Comparison of ENCODE assay signal across 14 cellular contexts in the genomic region with DNA sequence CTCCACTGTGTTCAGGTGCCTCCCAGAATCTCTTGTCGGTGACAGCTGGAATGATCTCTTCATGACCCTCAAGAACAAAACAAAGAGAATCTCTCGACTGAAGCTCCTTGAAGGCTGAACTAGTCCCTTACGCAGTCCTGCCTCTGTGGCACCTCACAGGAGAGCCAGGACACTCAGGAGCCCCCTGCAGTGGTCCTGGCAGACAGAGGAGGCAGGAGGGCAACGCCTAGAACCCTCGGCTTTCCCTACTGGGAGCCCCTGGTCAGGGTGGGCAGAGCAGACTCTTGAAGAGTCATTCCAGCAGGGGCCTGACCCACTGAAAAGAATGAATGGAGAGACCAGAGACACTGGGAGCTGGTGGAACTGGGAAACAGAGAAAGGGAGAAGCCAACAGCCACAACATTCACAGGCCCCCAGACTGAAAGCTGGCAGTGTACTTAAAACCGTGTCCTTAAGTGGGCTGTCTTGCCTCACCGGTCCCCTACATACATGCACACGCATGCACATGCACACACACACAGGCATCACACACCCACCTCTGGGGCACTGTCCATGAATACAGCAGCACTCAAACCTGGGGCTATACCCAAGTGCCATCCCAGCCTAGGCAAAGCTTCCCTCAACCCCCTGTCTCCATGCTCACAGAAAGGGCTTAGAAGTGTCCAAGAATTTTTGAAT.
A peak's percentile ranks its signal among the peaks of the same experiment; 100 is the strongest.
DNase-seq lines count a peak whose midpoint lies in the region; ATAC-seq and TF ChIP-seq lines count a peak whose summit lies in the region.
"Had no signal": no experiment of that assay in that cellular context is flagged by ENCODE, and none has a peak within 500 bp of the region (broad histone marks: within the 10 kb centered on the region; RNA-seq: fewer than 3 reads in every experiment).

No MANE protein-coding gene starts in this region.

- no peaks in the 10 kb centered on the region for H3K79me1 ChIP-seq in trophoblast cell (ENCODE audit: low read length)

- no peaks in the 10 kb centered on the region for H3F3A ChIP-seq in SK-N-SH (replicated peaks; ENCODE audit: insufficient read depth)

- no peaks in the 10 kb centered on the region for H3K4me1 ChIP-seq in SK-N-SH (ENCODE audit: control insufficient read depth in 1 of 2, insufficient read depth in 2 of 2, low read depth in 1 of 2, low read length in 1 of 2)
- H3K4me1 ChIP-seq in trophoblast cell (ENCODE audit: control insufficient read depth in 1 of 2, insufficient read depth in 2 of 2, low read length in 2 of 2) = peaks cover 5 to 6% of the 10 kb centered on the region in 2 experiments
- H3K4me1 ChIP-seq in tibial nerve = peaks cover 0 to 85% (median 28%) of the 10 kb centered on the region in 4 donors

- H3K36me3 Mint-ChIP-seq in activated CD4-positive, alpha-beta T cell treated with anti-CD3 and anti-CD28 coated beads, Interleukin-2, amount 10 ng/mL, durations not matched to agents 7 days and 5 days (ENCODE audit: low read depth) = no peaks in the 10 kb centered on the region
- H3K36me3 Mint-ChIP-seq: CD4-positive, alpha-beta memory T cell had no signal

- H3K27me3 ChIP-seq in SK-N-SH (ENCODE audit: insufficient read depth) = no peaks in the 10 kb centered on the region
- H3K27me3 ChIP-seq in layer of hippocampus (ENCODE audit: control insufficient read depth, insufficient read depth, low read length) = no peaks in the 10 kb centered on the region
- H3K27me3 ChIP-seq in trophoblast cell (ENCODE audit: insufficient read depth, low read length) = no peaks in the 10 kb centered on the region
- H3K27me3 ChIP-seq in tibial nerve = no peaks in the 10 kb centered on the region
- H3K27me3 ChIP-seq: SJSA1 had no signal

- no peak overlapping the region for H3K4me3 Mint-ChIP-seq in activated CD4-positive, alpha-beta T cell treated with anti-CD3 and anti-CD28 coated beads, Interleukin-2, amount 10 ng/mL, durations not matched to agents 7 days and 5 days
- H3K4me3 Mint-ChIP-seq: activated CD8-positive, alpha-beta T cell treated with anti-CD3 and anti-CD28 coated beads, Interleukin-2, amount 10 ng/mL, durations not matched to agents 7 days and 5 days; CD4-positive, alpha-beta memory T cell had no signal

- no peaks in the 10 kb centered on the region for H3K27me3 Mint-ChIP-seq in activated CD4-positive, alpha-beta T cell treated with anti-CD3 and anti-CD28 coated beads, Interleukin-2, amount 10 ng/mL, durations not matched to agents 7 days and 5 days

- no peak overlapping the region for H3K4ac ChIP-seq in trophoblast cell (ENCODE audit: low read depth, low read length)

- H2AK5ac ChIP-seq in trophoblast cell (ENCODE audit: low read length) = no peak overlapping the region

- no peak overlapping the region for H3K27ac ChIP-seq in SK-N-SH (ENCODE audit: low read depth in 2 of 2, low read length in 1 of 2)
- H3K27ac ChIP-seq in layer of hippocampus (ENCODE audit: low read depth, low read length) = peak overlapping the region; percentile 5
- H3K27ac ChIP-seq in trophoblast cell (ENCODE audit: low read depth, low read length) = no peak overlapping the region
- peak overlapping the region; percentile 41 to 88 (median 72) for H3K27ac ChIP-seq in tibial nerve
- H3K27ac ChIP-seq: 22Rv1, SJSA1 had no signal

- no peak overlapping the region for H2BK12ac ChIP-seq in trophoblast cell (ENCODE audit: low read length)

- ATAC-seq in SK-N-SH treated with all-trans-retinoic acid at 6 μM for 48 hours = peak; percentile 16; the same call in 1 of the 3 replicates
- ATAC-seq: activated CD8-positive, alpha-beta T cell treated with anti-CD3 and anti-CD28 coated beads, Interleukin-2, amount 10 ng/mL, durations not matched to agents 7 days and 5 days had no signal

- no peak overlapping the region for H2BK5ac ChIP-seq in trophoblast cell (ENCODE audit: low read depth, low read length, poor library complexity)

- no peak overlapping the region for H4K8ac ChIP-seq in trophoblast cell (ENCODE audit: low read depth, low read length)

- no peak overlapping the region for H4K91ac ChIP-seq in trophoblast cell (ENCODE audit: low read depth, low read length)

- H2BK120ac ChIP-seq in trophoblast cell (ENCODE audit: insufficient read depth, low read length, poor library complexity) = no peak overlapping the region

- POLR2A ChIA-PET in SK-N-SH (lab: Yijun Ruan, JAX) = interaction anchor here (0.7 kb wide), 1 partner anchor 50 kb away, joined by 3 read pairs; no protein-coding TSS in a partner anchor
- POLR2A ChIA-PET in activated CD4-positive, alpha-beta T cell treated with anti-CD3 and anti-CD28 coated beads, Interleukin-2, amount 10 ng/mL, durations not matched to agents 7 days and 5 days (lab: Charles Lee) = no interaction called here

- 77% methylated on average over 6 of the region's 8 CpGs for WGBS in SK-N-SH (ENCODE audit: low lambda C conversion rate)
- WGBS in trophoblast cell (ENCODE audit: extremely low coverage, insufficient coverage, insufficient read length) = no CpG with 5 or more reads among the region's 8 CpGs
- WGBS in tibial nerve, 2 donors = 70 to 75% methylated on average over 8 of the region's 8 CpGs

- H2AFZ ChIP-seq in SK-N-SH (ENCODE audit: low read depth) = no peak overlapping the region
- no peak overlapping the region for H2AFZ ChIP-seq in trophoblast cell (ENCODE audit: insufficient read depth, low read length, poor library complexity)

- TF ChIP-seq POLR2A in tibial nerve (IDR thresholded peaks at IDR 0.05) = no peak

- no peaks in the 10 kb centered on the region for H3K36me3 ChIP-seq in SK-N-SH (replicated peaks in 1 of 2; ENCODE audit: control insufficient read depth in 1 of 2, insufficient read depth in 2 of 2, low read length in 1 of 2)
- no peaks in the 10 kb centered on the region for H3K36me3 ChIP-seq in trophoblast cell (ENCODE audit: control insufficient read depth in 1 of 2, insufficient read depth in 2 of 2, low read length in 2 of 2)
- H3K36me3 ChIP-seq in tibial nerve = no peaks in the 10 kb centered on the region
- H3K36me3 ChIP-seq: SJSA1 had no signal

- H4K12ac ChIP-seq in trophoblast cell (ENCODE audit: low read depth, low read length) = no peak overlapping the region

- H3K9me3 ChIP-seq in SK-N-SH (no peaks in the 10 kb centered on the region), trophoblast cell (ENCODE audit: insufficient read depth, low read depth, low read length) (no peaks in the 10 kb centered on the region), tibial nerve (no peaks in the 10 kb centered on the region)
- H3K9me3 ChIP-seq: SJSA1 had no signal

- TF ChIP-seq CTCF in SK-N-SH (IDR thresholded peaks at IDR 0.05) (no peak), tibial nerve (IDR thresholded peaks at IDR 0.05) (no peak)

- no peaks in the 10 kb centered on the region for H3K9me2 ChIP-seq in SK-N-SH

- H3K18ac ChIP-seq in trophoblast cell (ENCODE audit: low read length) = no peak overlapping the region

- H3K23ac ChIP-seq in trophoblast cell (ENCODE audit: low read length) = no peak overlapping the region

- H3K79me2 ChIP-seq in SK-N-SH (ENCODE audit: insufficient read depth) (no peaks in the 10 kb centered on the region), trophoblast cell (ENCODE audit: control insufficient read depth, insufficient read depth, low read length, poor library complexity) (no peaks in the 10 kb centered on the region)

- H3K27ac Mint-ChIP-seq in activated CD4-positive, alpha-beta T cell treated with anti-CD3 and anti-CD28 coated beads, Interleukin-2, amount 10 ng/mL, durations not matched to agents 7 days and 5 days = no peak overlapping the region
- H3K27ac Mint-ChIP-seq: activated CD8-positive, alpha-beta T cell treated with anti-CD3 and anti-CD28 coated beads, Interleukin-2, amount 10 ng/mL, durations not matched to agents 7 days and 5 days; CD4-positive, alpha-beta memory T cell had no signal

- H3K14ac ChIP-seq in trophoblast cell (ENCODE audit: low read length) = no peak overlapping the region

- H4K20me1 ChIP-seq in SK-N-SH (ENCODE audit: insufficient read depth) = no peaks in the 10 kb centered on the region

- H3K4me1 Mint-ChIP-seq in activated CD4-positive, alpha-beta T cell treated with anti-CD3 and anti-CD28 coated beads, Interleukin-2, amount 10 ng/mL, durations not matched to agents 7 days and 5 days = peaks cover 8% of the 10 kb centered on the region

- TF ChIP-seq RAD21 in SK-N-SH (IDR thresholded peaks at IDR 0.05; ENCODE audit: low read length) = no peak

- no peaks in the 10 kb centered on the region for H3K9me3 Mint-ChIP-seq in activated CD4-positive, alpha-beta T cell treated with anti-CD3 and anti-CD28 coated beads, Interleukin-2, amount 10 ng/mL, durations not matched to agents 7 days and 5 days
- H3K9me3 Mint-ChIP-seq: CD4-positive, alpha-beta memory T cell had no signal

- CTCF ChIA-PET in SK-N-SH (lab: Yijun Ruan, JAX) = interaction anchor here (1.0 to 1.7 kb wide), 2 partner anchors 9 to 17 kb away, joined by 3 read pairs; no protein-coding TSS in a partner anchor
- CTCF ChIA-PET in activated CD4-positive, alpha-beta T cell treated with anti-CD3 and anti-CD28 coated beads, Interleukin-2, amount 10 ng/mL, durations not matched to agents 7 days and 5 days (lab: Charles Lee) = interaction anchor here (1.1 kb wide), 1 partner anchor 12 kb away, joined by 3 read pairs; no protein-coding TSS in a partner anchor

- H3K4me3 ChIP-seq in SK-N-SH (ENCODE audit: low read depth in 2 of 2, low read length in 1 of 2) (no peak overlapping the region), trophoblast cell (ENCODE audit: low read depth, low read length) (peak overlapping the region; percentile 51), tibial nerve (no peak overlapping the region)
- H3K4me3 ChIP-seq: SJSA1 had no signal

- H3K4me2 ChIP-seq in SK-N-SH (no peak overlapping the region), trophoblast cell (ENCODE audit: low read length) (no peak overlapping the region)

- DNase-seq in SK-N-SH (no peak), trophoblast cell (no peak), tibial nerve (ENCODE audit: low spot score in 2 of 2) (no peak), COR-L47 (lab: John Stamatoyannopoulos, UW) (no peak), CD1c-positive myeloid dendritic cell (ENCODE audit: extremely low spot score) (no peak)
- no peak for DNase-seq in activated CD4-positive, alpha-beta T cell treated with anti-CD3 and anti-CD28 coated beads, Interleukin-2, amount 10 ng/mL, durations not matched to agents 7 days and 5 days
- DNase-seq: activated CD8-positive, alpha-beta T cell treated with anti-CD3 and anti-CD28 coated beads, Interleukin-2, amount 10 ng/mL, durations not matched to agents 7 days and 5 days; CD4-positive, alpha-beta memory T cell; hippocampal formation; stimulated activated CD4-positive, alpha-beta T cell treated with anti-CD3 and anti-CD28 coated beads, Interleukin-2, amount 100 ng/mL, for 24 hours had no signal

- H3K9ac ChIP-seq in SK-N-SH (no peak overlapping the region), trophoblast cell (ENCODE audit: low read length) (no peak overlapping the region)

- TF ChIP-seq EP300 in SK-N-SH (IDR thresholded peaks at IDR 0.05; ENCODE audit: borderline replicate concordance in 1 of 2, low read depth in 1 of 2, low read length in 1 of 2) (no peak), tibial nerve (IDR thresholded peaks at IDR 0.05) (no peak)

TF ChIP-seq in SK-N-SH treated with all-trans-retinoic acid at 6 μM for 48 hours, 23 proteins besides CTCF, POLR2A, EP300 and RAD21 (continues in another document):
- TF ChIP-seq ZC3H10 (CRISPR knock-in tag; IDR thresholded peaks at IDR 0.05) (no peak), ESRRG (CRISPR knock-in tag; IDR thresholded peaks at IDR 0.05) (no peak)

TF ChIP-seq in SK-N-SH, 30 proteins besides CTCF, POLR2A, EP300 and RAD21 (continues in another document):
- no peak for TF ChIP-seq POLR2AphosphoS5 (IDR thresholded peaks at IDR 0.05; ENCODE audit: low read depth, low read length)

Comparison
In these comparisons a context has a peak if more than half of its experiments do, and no peak if none do; other contexts are left out.
1. H3K27ac ChIP-seq: peak in layer of hippocampus (single experiment) and tibial nerve (4 of 4); none in SK-N-SH (0 of 2) and trophoblast cell (single experiment).